In genomic region chr10:74081192-74081803, GRCh38 we compare ENCODE assay signal across 9 cellular contexts.
DNase-seq lines count a peak whose midpoint lies in the region; ATAC-seq and TF ChIP-seq lines count a peak whose summit lies in the region.
"Had no signal": no experiment of that assay in that cellular context is flagged by ENCODE, and none has a peak within 500 bp of the region (broad histone marks: within the 10 kb centered on the region; RNA-seq: fewer than 3 reads in every experiment).

No MANE protein-coding gene starts in this region.

- ATAC-seq in T-helper 17 cell (peak; percentile 83), HG03342 (IDR thresholded peaks at IDR 0.05; ENCODE audit: unreplicated experiment) (no peak)
- ATAC-seq in stimulated activated effector memory CD8-positive, alpha-beta T cell treated with anti-CD3 and anti-CD28 coated beads, Interleukin-12 subunit alpha, Interleukin-12 subunit beta, amount 100 ng/mL, for 72 hours: no peak

- peak; percentile 86 to 91 for TF ChIP-seq RAD21 in liver (IDR thresholded peaks at IDR 0.05)

- no peaks in the 10 kb centered on the region for H3K27me3 Mint-ChIP-seq in T-helper 17 cell
- H3K27me3 Mint-ChIP-seq: dendritic cell treated with granulocyte-macrophage colony-stimulating factor and Interleukin-4, amounts not matched to agents 40 ng/mL and 50 ng/mL, for 4 days had no signal

- H3K4me1 Mint-ChIP-seq in T-helper 17 cell: peaks cover 25% of the 10 kb centered on the region
- H3K4me1 Mint-ChIP-seq in stimulated activated effector memory CD8-positive, alpha-beta T cell treated with anti-CD3 and anti-CD28 coated beads, Interleukin-12 subunit alpha, Interleukin-12 subunit beta, amount 100 ng/mL, for 72 hours: peaks cover 55% of the 10 kb centered on the region

- no peak overlapping the region for H3K9ac ChIP-seq in liver (ENCODE audit: low read depth in 1 of 2, low read length in 2 of 2)

- no peaks in the 10 kb centered on the region for H3K27me3 ChIP-seq in liver (ENCODE audit: control insufficient read depth in 4 of 4, insufficient read depth in 4 of 4, low read length in 3 of 4)

- H3K27ac ChIP-seq in liver (ENCODE audit: low read depth in 1 of 2, low read length in 2 of 2): no peak overlapping the region

- H3K4me3 ChIP-seq in LNCaP clone FGC (ENCODE audit: low read depth, low read length) (no peak overlapping the region), liver (ENCODE audit: low read depth in 1 of 3, low read length in 3 of 3) (no peak overlapping the region)

- 53% methylated on average over 4 of the region's 4 CpGs for WGBS in liver

- peaks cover 0 to 4% (median 0%) of the 10 kb centered on the region in 4 donors for H3K36me3 ChIP-seq in liver (ENCODE audit: control insufficient read depth in 4 of 4, insufficient read depth in 3 of 4, low read depth in 1 of 4, low read length in 3 of 4)

- peaks cover 4 to 22% (median 17%) of the 10 kb centered on the region in 4 donors for H3K4me1 ChIP-seq in liver (ENCODE audit: control insufficient read depth in 4 of 4, insufficient read depth in 4 of 4, low read length in 3 of 4)

- H3K4me3 Mint-ChIP-seq in T-helper 17 cell: no peak overlapping the region
- H3K4me3 Mint-ChIP-seq in stimulated activated effector memory CD8-positive, alpha-beta T cell treated with anti-CD3 and anti-CD28 coated beads, Interleukin-12 subunit alpha, Interleukin-12 subunit beta, amount 100 ng/mL, for 72 hours: no peak overlapping the region
- H3K4me3 Mint-ChIP-seq: dendritic cell treated with granulocyte-macrophage colony-stimulating factor and Interleukin-4, amounts not matched to agents 40 ng/mL and 50 ng/mL, for 4 days had no signal

- H3K36me3 Mint-ChIP-seq in T-helper 17 cell (ENCODE audit: low read depth): no peaks in the 10 kb centered on the region
- peaks cover 46% of the 10 kb centered on the region for H3K36me3 Mint-ChIP-seq in stimulated activated effector memory CD8-positive, alpha-beta T cell treated with anti-CD3 and anti-CD28 coated beads, Interleukin-12 subunit alpha, Interleukin-12 subunit beta, amount 100 ng/mL, for 72 hours

- H3K27ac Mint-ChIP-seq in T-helper 17 cell: no peak overlapping the region
- H3K27ac Mint-ChIP-seq in stimulated activated effector memory CD8-positive, alpha-beta T cell treated with anti-CD3 and anti-CD28 coated beads, Interleukin-12 subunit alpha, Interleukin-12 subunit beta, amount 100 ng/mL, for 72 hours: no peak overlapping the region
- H3K27ac Mint-ChIP-seq: dendritic cell treated with granulocyte-macrophage colony-stimulating factor and Interleukin-4, amounts not matched to agents 40 ng/mL and 50 ng/mL, for 4 days had no signal

- TF ChIP-seq CTCF in LNCaP clone FGC (IDR thresholded peaks at IDR 0.05; ENCODE audit: control insufficient read depth, extremely low read depth, insufficient read depth) (peak; percentile 70), liver (IDR thresholded peaks at IDR 0.05; ENCODE audit: low read depth, low read length, missing input control) (peak; percentile 62)

- DNase-seq in NCI-H1092 treated with DMSO at 0.1 percent for 48 hours (lab: John Stamatoyannopoulos, UW): peak; percentile 64
- DNase-seq in NCI-H1092 (lab: John Stamatoyannopoulos, UW): no peak
- DNase-seq in LNCaP clone FGC (ENCODE audit: low read depth): no peak
- peak in 1 of 3 donors; percentile 16 for DNase-seq in T-helper 17 cell
- peak; percentile 75 for DNase-seq in cerebellum (ENCODE audit: low spot score)
- peak; percentile 8 to 53 for DNase-seq in stimulated activated effector memory CD8-positive, alpha-beta T cell treated with anti-CD3 and anti-CD28 coated beads, Interleukin-12 subunit alpha, Interleukin-12 subunit beta, amount 100 ng/mL, for 72 hours (ENCODE audit: low spot score in 2 of 2)

- H3K9me3 Mint-ChIP-seq in stimulated activated effector memory CD8-positive, alpha-beta T cell treated with anti-CD3 and anti-CD28 coated beads, Interleukin-12 subunit alpha, Interleukin-12 subunit beta, amount 100 ng/mL, for 72 hours: no peaks in the 10 kb centered on the region
- H3K9me3 Mint-ChIP-seq: dendritic cell treated with granulocyte-macrophage colony-stimulating factor and Interleukin-4, amounts not matched to agents 40 ng/mL and 50 ng/mL, for 4 days had no signal

- H3K9me3 ChIP-seq in T-helper 17 cell (ENCODE audit: control insufficient read depth, low read length, poor library complexity, severe bottlenecking) (no peaks in the 10 kb centered on the region), liver (ENCODE audit: control insufficient read depth in 4 of 4, low read length in 3 of 4) (no peaks in the 10 kb centered on the region)

TF ChIP-seq in liver, 16 proteins besides CTCF, POLR2A, EP300 and RAD21:
- TF ChIP-seq HNF4G (IDR thresholded peaks at IDR 0.05) (peak; percentile 24), YY1 (IDR thresholded peaks at IDR 0.05) (peak; percentile 18), GABPA (IDR thresholded peaks at IDR 0.05 in 1 of 2, conservative IDR thresholded peaks at IDR 0.05 in 1 of 2) (no peak), RXRA (IDR thresholded peaks at IDR 0.05) (peak; percentile 12 to 33), MAX (IDR thresholded peaks at IDR 0.05) (no peak), HNF4A (conservative IDR thresholded peaks at IDR 0.05) (peak; percentile 43 to 59)

Comparison
In these comparisons a context has a peak if more than half of its experiments do, and no peak if none do; other contexts are left out.
1. DNase-seq: peak in NCI-H1092 treated with DMSO at 0.1 percent for 48 hours (single experiment), cerebellum (single experiment) and stimulated activated effector memory CD8-positive, alpha-beta T cell treated with anti-CD3 and anti-CD28 coated beads, Interleukin-12 subunit alpha, Interleukin-12 subunit beta, amount 100 ng/mL, for 72 hours (2 of 2); none in NCI-H1092 (single experiment) and LNCaP clone FGC (single experiment).